In genomic region chr5:159206368-159206767, GRCh38 we compare ENCODE assay signal across 9 cellular contexts. TPM values are rescaled to one million over a fixed set of nuclear protein-coding genes. Genes with fewer than 3 reads are reported as not detected.
DNase-seq lines count a peak whose midpoint lies in the region; ATAC-seq and TF ChIP-seq lines count a peak whose summit lies in the region.
"Had no signal": no experiment of that assay in that cellular context is flagged by ENCODE, and none has a peak within 500 bp of the region (broad histone marks: within the 10 kb centered on the region; RNA-seq: fewer than 3 reads in every experiment).

No MANE protein-coding gene starts in this region.

- H4K91ac ChIP-seq in trophoblast cell (ENCODE audit: low read depth, low read length), result no peak overlapping the region

- H2AK5ac ChIP-seq in trophoblast cell (ENCODE audit: low read length), result no peak overlapping the region

- H2BK120ac ChIP-seq in trophoblast cell (ENCODE audit: insufficient read depth, low read length, poor library complexity), result no peak overlapping the region

- H3K9me3 ChIP-seq in CD8-positive, alpha-beta T cell (ENCODE audit: low read length), result no peaks in the 10 kb centered on the region
- H3K9me3 ChIP-seq in OCI-LY1 (ENCODE audit: low read length) (no peaks in the 10 kb centered on the region), neural progenitor cell (ENCODE audit: low read depth) (no peaks in the 10 kb centered on the region), trophoblast cell (ENCODE audit: insufficient read depth, low read depth, low read length) (no peaks in the 10 kb centered on the region)

- H3K27ac ChIP-seq in CD8-positive, alpha-beta T cell (ENCODE audit: low read depth, low read length), result peak overlapping the region; percentile 83
- H3K27ac ChIP-seq in OCI-LY1 (ENCODE audit: low read depth, low read length, poor library complexity, severe bottlenecking), result peak overlapping the region; percentile 93
- no peak overlapping the region for H3K27ac ChIP-seq in neural progenitor cell
- H3K27ac ChIP-seq in trophoblast cell (ENCODE audit: low read depth, low read length), result no peak overlapping the region

- peak overlapping the region; percentile 92 for H3K4me3 ChIP-seq in CD8-positive, alpha-beta T cell (ENCODE audit: low read depth, low read length)
- H3K4me3 ChIP-seq in OCI-LY1 (ENCODE audit: low read depth, low read length, poor library complexity, severe bottlenecking) (peak overlapping the region; percentile 93), neural progenitor cell (peak overlapping the region; percentile 93), trophoblast cell (ENCODE audit: low read depth, low read length) (no peak overlapping the region)

- H2BK5ac ChIP-seq in trophoblast cell (ENCODE audit: low read depth, low read length, poor library complexity), result no peak overlapping the region

- no peaks in the 10 kb centered on the region for H3F3A ChIP-seq in OCI-LY1 (ENCODE audit: insufficient read depth, low read length)
- peaks cover 18% of the 10 kb centered on the region for H3F3A ChIP-seq in neural progenitor cell (ENCODE audit: low read depth)

- H3K4me2 ChIP-seq in OCI-LY1 (ENCODE audit: low read length), result peak overlapping the region; percentile 80
- H3K4me2 ChIP-seq in neural progenitor cell, result peak overlapping the region; percentile 98
- H3K4me2 ChIP-seq in trophoblast cell (ENCODE audit: low read length), result no peak overlapping the region

- H3K36me3 Mint-ChIP-seq in CD8-positive, alpha-beta T cell, result peaks cover 38% of the 10 kb centered on the region
- H3K36me3 Mint-ChIP-seq in dendritic cell treated with granulocyte-macrophage colony-stimulating factor and Interleukin-4, amounts not matched to agents 40 ng/mL and 50 ng/mL, for 4 days (ENCODE audit: low read depth), result peaks cover 49% of the 10 kb centered on the region
- H3K36me3 Mint-ChIP-seq in neural progenitor cell, result peaks cover 6% of the 10 kb centered on the region

- no CpG with 5 or more reads among the region's 2 CpGs for WGBS in trophoblast cell (ENCODE audit: extremely low coverage, insufficient coverage, insufficient read length)

- no peak overlapping the region for H2AFZ ChIP-seq in OCI-LY1 (ENCODE audit: low read length)
- no peak overlapping the region for H2AFZ ChIP-seq in neural progenitor cell (replicated peaks)
- H2AFZ ChIP-seq in trophoblast cell (ENCODE audit: insufficient read depth, low read length, poor library complexity), result no peak overlapping the region

- no peak for DNase-seq in CD8-positive, alpha-beta T cell
- DNase-seq in neural progenitor cell (ENCODE audit: low spot score), result no peak
- no peak for DNase-seq in DMS53 treated with DMSO at 0.1 percent for 48 hours (lab: John Stamatoyannopoulos, UW; ENCODE audit: unreplicated experiment)
- no peak for DNase-seq in NCI-H446 (lab: John Stamatoyannopoulos, UW)
- no peak for DNase-seq in trophoblast cell
- DNase-seq in GM19240 (ENCODE audit: insufficient read length, low spot score), result no peak
- DNase-seq: NCI-H1092 had no signal

- no peak overlapping the region for H2BK12ac ChIP-seq in trophoblast cell (ENCODE audit: low read length)

- H4K20me1 ChIP-seq in OCI-LY1 (ENCODE audit: insufficient read depth, low read length) (no peaks in the 10 kb centered on the region), neural progenitor cell (ENCODE audit: low read depth) (peaks cover 48% of the 10 kb centered on the region)

- no peak for ATAC-seq in CD8-positive, alpha-beta T cell

- H3K14ac ChIP-seq in trophoblast cell (ENCODE audit: low read length), result no peak overlapping the region

- intact Hi-C loops in CD8-positive, alpha-beta T cell (cut with DNase I, micrococcal nuclease), result loop anchor here (1.0 to 10.0 kb wide), 6 partner anchors 8 to 1352 kb away; partner anchors contain the start of genes CLINT1 (in 1 of the 2), PTTG1 (in 1 of the 2) and TTC1 (in 1 of the 2)
- intact Hi-C loops in dendritic cell treated with granulocyte-macrophage colony-stimulating factor and Interleukin-4, amounts not matched to agents 40 ng/mL and 50 ng/mL, for 4 days (cut with micrococcal nuclease), result no loop called here

- H3K27ac Mint-ChIP-seq in CD8-positive, alpha-beta T cell, result peak overlapping the region; percentile 96
- peak overlapping the region; percentile 100 for H3K27ac Mint-ChIP-seq in dendritic cell treated with granulocyte-macrophage colony-stimulating factor and Interleukin-4, amounts not matched to agents 40 ng/mL and 50 ng/mL, for 4 days
- peak overlapping the region; percentile 100 for H3K27ac Mint-ChIP-seq in neural progenitor cell

- H3K9me2 ChIP-seq in OCI-LY1 (ENCODE audit: low read depth, low read length), result no peaks in the 10 kb centered on the region

- H3K79me1 ChIP-seq in trophoblast cell (ENCODE audit: low read length), result peaks cover 13% of the 10 kb centered on the region

- no peak for TF ChIP-seq CTCF in CD8-positive, alpha-beta T cell (IDR thresholded peaks at IDR 0.05)
- TF ChIP-seq CTCF in OCI-LY1 (IDR thresholded peaks at IDR 0.05; ENCODE audit: low read length), result no peak
- TF ChIP-seq CTCF in neural progenitor cell (IDR thresholded peaks at IDR 0.05), result no peak

- POLR2A ChIA-PET in CD8-positive, alpha-beta T cell (lab: Charles Lee), result interaction anchor here (0.6 to 2.8 kb wide), 3 partner anchors 8 to 44 kb away, joined by 3 to 23 read pairs (median 5); no protein-coding TSS in a partner anchor

- H3K36me3 ChIP-seq in CD8-positive, alpha-beta T cell (ENCODE audit: insufficient read depth, low read length), result no peaks in the 10 kb centered on the region
- peaks cover 16% of the 10 kb centered on the region; the same call in 1 of the 2 replicates for H3K36me3 ChIP-seq in OCI-LY1 (ENCODE audit: insufficient read depth, low read length)
- H3K36me3 ChIP-seq in neural progenitor cell, result peaks cover 6% of the 10 kb centered on the region
- H3K36me3 ChIP-seq in trophoblast cell (ENCODE audit: control insufficient read depth in 1 of 2, insufficient read depth in 2 of 2, low read length in 2 of 2), result no peaks in the 10 kb centered on the region

- no peak overlapping the region for H4K8ac ChIP-seq in trophoblast cell (ENCODE audit: low read depth, low read length)

- H3K4me1 ChIP-seq in CD8-positive, alpha-beta T cell (ENCODE audit: insufficient read depth, low read length), result peaks cover 58% of the 10 kb centered on the region
- H3K4me1 ChIP-seq in OCI-LY1 (ENCODE audit: insufficient read depth, low read length, severe bottlenecking) (peaks cover 57% of the 10 kb centered on the region), neural progenitor cell (peaks cover 27% of the 10 kb centered on the region), trophoblast cell (ENCODE audit: control insufficient read depth in 1 of 2, insufficient read depth in 2 of 2, low read length in 2 of 2) (peaks cover 0 to 2% of the 10 kb centered on the region in 2 experiments)

- H4K12ac ChIP-seq in trophoblast cell (ENCODE audit: low read depth, low read length), result no peak overlapping the region

- H3K9me3 Mint-ChIP-seq in CD8-positive, alpha-beta T cell, result no peaks in the 10 kb centered on the region
- no peaks in the 10 kb centered on the region for H3K9me3 Mint-ChIP-seq in dendritic cell treated with granulocyte-macrophage colony-stimulating factor and Interleukin-4, amounts not matched to agents 40 ng/mL and 50 ng/mL, for 4 days
- no peaks in the 10 kb centered on the region for H3K9me3 Mint-ChIP-seq in neural progenitor cell

- no peaks in the 10 kb centered on the region for H3K27me3 Mint-ChIP-seq in CD8-positive, alpha-beta T cell (ENCODE audit: low read depth)
- no peaks in the 10 kb centered on the region for H3K27me3 Mint-ChIP-seq in dendritic cell treated with granulocyte-macrophage colony-stimulating factor and Interleukin-4, amounts not matched to agents 40 ng/mL and 50 ng/mL, for 4 days
- H3K27me3 Mint-ChIP-seq in neural progenitor cell (ENCODE audit: insufficient read depth, low read depth), result peaks cover 6% of the 10 kb centered on the region

- CTCF ChIA-PET in CD8-positive, alpha-beta T cell (lab: Charles Lee), result interaction anchor here (1.1 to 5.0 kb wide), 2 partner anchors 49 to 58 kb away, joined by 3 to 23 read pairs; no protein-coding TSS in a partner anchor

- H3K79me2 ChIP-seq in OCI-LY1 (ENCODE audit: insufficient read depth, low read length) (peaks cover 61% of the 10 kb centered on the region), neural progenitor cell (ENCODE audit: low read depth) (peaks cover 78% of the 10 kb centered on the region), trophoblast cell (ENCODE audit: control insufficient read depth, insufficient read depth, low read length, poor library complexity) (peaks cover 8% of the 10 kb centered on the region)

- H3K18ac ChIP-seq in trophoblast cell (ENCODE audit: low read length), result no peak overlapping the region

- H3K4me1 Mint-ChIP-seq in CD8-positive, alpha-beta T cell (ENCODE audit: low read depth), result peaks cover 66% of the 10 kb centered on the region
- peaks cover 57% of the 10 kb centered on the region for H3K4me1 Mint-ChIP-seq in dendritic cell treated with granulocyte-macrophage colony-stimulating factor and Interleukin-4, amounts not matched to agents 40 ng/mL and 50 ng/mL, for 4 days (ENCODE audit: low read depth)
- peaks cover 44% of the 10 kb centered on the region for H3K4me1 Mint-ChIP-seq in neural progenitor cell

- H3K23ac ChIP-seq in trophoblast cell (ENCODE audit: low read length), result no peak overlapping the region

- no peaks in the 10 kb centered on the region for H3K27me3 ChIP-seq in CD8-positive, alpha-beta T cell (ENCODE audit: insufficient read depth, low read length)
- H3K27me3 ChIP-seq in OCI-LY1 (ENCODE audit: insufficient read depth, low read length) (no peaks in the 10 kb centered on the region), neural progenitor cell (no peaks in the 10 kb centered on the region), trophoblast cell (ENCODE audit: insufficient read depth, low read length) (no peaks in the 10 kb centered on the region)

- peak overlapping the region; percentile 77 for H3K9ac ChIP-seq in OCI-LY1 (ENCODE audit: low read length)
- peak overlapping the region; percentile 29 for H3K9ac ChIP-seq in neural progenitor cell
- H3K9ac ChIP-seq in trophoblast cell (ENCODE audit: low read length), result no peak overlapping the region

- no peak overlapping the region for H3K4ac ChIP-seq in trophoblast cell (ENCODE audit: low read depth, low read length)

- peak overlapping the region; percentile 93 for H3K4me3 Mint-ChIP-seq in CD8-positive, alpha-beta T cell
- H3K4me3 Mint-ChIP-seq in dendritic cell treated with granulocyte-macrophage colony-stimulating factor and Interleukin-4, amounts not matched to agents 40 ng/mL and 50 ng/mL, for 4 days, result peak overlapping the region; percentile 99
- peak overlapping the region; percentile 98 for H3K4me3 Mint-ChIP-seq in neural progenitor cell

RNA-seq across cellular contexts. Expression of gene RNF145, which starts 3.0 kb away (rescaled TPM):
- total RNA-seq in CD8-positive, alpha-beta T cell, result 10 to 100 TPM; 62.0 to 72.8 TPM
- 65.2 and 80.0 TPM in 2 replicates for total RNA-seq in neural progenitor cell (ENCODE audit: low replicate concordance)
- polyA plus RNA-seq in trophoblast cell (2013), result 37.7 and 40.3 TPM in 2 replicates

RNA-seq across cellular contexts. Expression of gene UBLCP1, which starts 56.7 kb away (rescaled TPM):
- 10 to 100 TPM; 16.4 to 19.6 TPM for total RNA-seq in CD8-positive, alpha-beta T cell
- 43.4 and 79.1 TPM in 2 replicates for total RNA-seq in neural progenitor cell (ENCODE audit: low replicate concordance)
- 27.7 and 28.0 TPM in 2 replicates for polyA plus RNA-seq in trophoblast cell (2013)

Comparison
In these comparisons a context has a peak if more than half of its experiments do, and no peak if none do; other contexts are left out.
1. H3K27ac ChIP-seq: peak in CD8-positive, alpha-beta T cell (single experiment) and OCI-LY1 (single experiment); none in neural progenitor cell (single experiment) and trophoblast cell (single experiment).
2. Peak in every context shown above with its lines, with median percentiles within 50 percentile points of each other: H3K27ac Mint-ChIP-seq and H3K4me3 Mint-ChIP-seq.